1 cellular context compared by ENCODE assay signal in genomic region chr13:94706101-94706853, GRCh38.
TF ChIP-seq lines count a peak whose summit lies in the region.

No MANE protein-coding gene starts in this region.

TF ChIP-seq in H1, 55 proteins besides CTCF, POLR2A, EP300 and RAD21 (continued from another document):
- TF ChIP-seq SAP30 (IDR thresholded peaks at IDR 0.05; ENCODE audit: insufficient read depth, insufficient replicate concordance, low read length): no peak
- TF ChIP-seq JUN (IDR thresholded peaks at IDR 0.05; ENCODE audit: low read depth, low read length): no peak
